Comparison of ENCODE assay signal across 8 cellular contexts in genomic region chr14:100285021-100285912, GRCh38. TPM values are rescaled to one million over a fixed set of nuclear protein-coding genes. Genes with fewer than 3 reads are reported as not detected.
DNase-seq lines count a peak whose midpoint lies in the region; ATAC-seq and TF ChIP-seq lines count a peak whose summit lies in the region.

No MANE protein-coding gene starts in this region.

- H3K27me3 ChIP-seq in effector memory CD4-positive, alpha-beta T cell (replicated peaks; ENCODE audit: control insufficient read depth, insufficient read depth, low read length, poor library complexity, severe bottlenecking), result no peaks in the 10 kb centered on the region

- 8 to 9% methylated on average over 51 to 73 of the region's 82 CpGs for WGBS in mesodermal cell (ENCODE audit: insufficient coverage in 2 of 2), 2 experiments

- ATAC-seq in HG02852 (IDR thresholded peaks at IDR 0.05; ENCODE audit: unreplicated experiment), result peak; percentile 80

- TF ChIP-seq CTCF in GM13976 (IDR thresholded peaks at IDR 0.05; ENCODE audit: borderline replicate concordance, control extremely low read depth, extremely low read depth, insufficient read depth, missing control alignments), result peak; percentile 95

- H3K4me3 ChIP-seq in effector memory CD4-positive, alpha-beta T cell (ENCODE audit: insufficient read depth, low read depth, low read length, poor library complexity, severe bottlenecking), result peak overlapping the region; percentile 96
- peak overlapping the region; percentile 56 for H3K4me3 ChIP-seq in mesodermal cell (ENCODE audit: extremely low read depth, insufficient read depth, low read length, poor library complexity, severe bottlenecking)

- peaks cover 2% of the 10 kb centered on the region for H3K4me1 ChIP-seq in effector memory CD4-positive, alpha-beta T cell (ENCODE audit: control insufficient read depth, insufficient read depth, low read length, poor library complexity, severe bottlenecking)
- peaks cover 5% of the 10 kb centered on the region for H3K4me1 ChIP-seq in mesodermal cell (ENCODE audit: control insufficient read depth, insufficient read depth, low read length, poor library complexity, severe bottlenecking)

- in situ Hi-C loops in GM13976 (cut with MboI; ENCODE audit: low sequenced_read_pairs, unreplicated experiment), result loop anchor here (25.0 kb wide), 1 partner anchor 352 kb away; no protein-coding TSS in a partner anchor

- H3K27ac ChIP-seq in effector memory CD4-positive, alpha-beta T cell (ENCODE audit: insufficient read depth, low read length, poor library complexity, severe bottlenecking), result peak overlapping the region; percentile 86
- peak overlapping the region; percentile 81 for H3K27ac ChIP-seq in mesodermal cell (ENCODE audit: low read depth, low read length, severe bottlenecking)

- no peaks in the 10 kb centered on the region for H3K9me3 ChIP-seq in effector memory CD4-positive, alpha-beta T cell (ENCODE audit: control insufficient read depth, low read length)
- no peaks in the 10 kb centered on the region for H3K9me3 ChIP-seq in mesodermal cell (ENCODE audit: control insufficient read depth, low read length)

- peak; percentile 98 for DNase-seq in 8988T
- peak; percentile 97 for DNase-seq in GM13976 (ENCODE audit: low spot score)
- DNase-seq in NCI-H1930 (lab: John Stamatoyannopoulos, UW), result peak; percentile 66 to 84
- peak; percentile 74 to 80 for DNase-seq in activated CD4-positive, alpha-beta T cell treated with anti-CD3 and anti-CD28 coated beads, Interleukin-2, amount 50 U/mL, for 48 hours
- DNase-seq in effector memory CD4-positive, alpha-beta T cell, result peak; percentile 62 to 71 (median 64)
- peak; percentile 52 to 59 for DNase-seq in stimulated activated CD8-positive, alpha-beta memory T cell treated with anti-CD3 and anti-CD28 coated beads, Interleukin-4, amount 100 ng/mL, for 1 hour (ENCODE audit: low read depth in 2 of 2, low spot score in 1 of 2)

- H3K36me3 ChIP-seq in effector memory CD4-positive, alpha-beta T cell (ENCODE audit: control insufficient read depth, insufficient read depth, low read length), result peaks cover 3% of the 10 kb centered on the region
- H3K36me3 ChIP-seq in mesodermal cell (ENCODE audit: control insufficient read depth, insufficient read depth, low read length), result peaks cover 8% of the 10 kb centered on the region

RNA-seq across cellular contexts. Expression of gene SLC25A29, which starts 21.0 kb away (rescaled TPM):
- polyA plus RNA-seq in mesodermal cell (2013, experiment 1 of 2), result 38.7 TPM
- 32.6 TPM for polyA plus RNA-seq in mesodermal cell (2013, experiment 2 of 2)

RNA-seq across cellular contexts. Expression of gene SLC25A47, which starts 37.9 kb away (rescaled TPM):
- not detected for polyA plus RNA-seq in mesodermal cell (2013, experiment 1 of 2)
- polyA plus RNA-seq in mesodermal cell (2013, experiment 2 of 2), result not detected

RNA-seq across cellular contexts. Expression of gene YY1, which starts 46.3 kb away (rescaled TPM):
- polyA plus RNA-seq in mesodermal cell (2013, experiment 1 of 2), result 76.3 TPM
- polyA plus RNA-seq in mesodermal cell (2013, experiment 2 of 2), result 79.0 TPM

Comparison
In these comparisons a context has a peak if more than half of its experiments do, and no peak if none do; other contexts are left out.
1. Peak in every context shown above with its lines: DNase-seq, ATAC-seq, H3K4me3 ChIP-seq and H3K27ac ChIP-seq.